ENCODE assay signal across 30 cellular contexts in genomic region chr11:39784873-39785272, GRCh38.
"Had no signal": no experiment of that assay in that cellular context is flagged by ENCODE, and none has a peak within 500 bp of the region (broad histone marks: within the 10 kb centered on the region; RNA-seq: fewer than 3 reads in every experiment).

No MANE protein-coding gene starts in this region.

- H3K36me3 ChIP-seq: adrenal gland, esophagus muscularis mucosa, gastrocnemius medialis had no signal

- DNase-seq: activated CD4-positive, alpha-beta memory T cell treated with anti-CD3 and anti-CD28 coated beads for 36 hours; activated CD4-positive, alpha-beta T cell treated with anti-CD3 and anti-CD28 coated beads for 36 hours; activated CD4-positive, alpha-beta T cell treated with anti-CD3 and anti-CD28 coated beads, Interleukin-2, amount 10 ng/mL, durations not matched to agents 24 days and 14 days; activated CD4-positive, CD25-positive, alpha-beta regulatory T cell; activated CD4-positive, CD25-positive, alpha-beta regulatory T cell treated with anti-CD3 and anti-CD28 coated beads, Interleukin-2, amount 50 U/mL, for 72 hours; activated CD8-positive, alpha-beta memory T cell treated with anti-CD3 and anti-CD28 coated beads, Interleukin-2, amount 10 ng/mL, durations not matched to agents 7 days and 5 days; activated CD8-positive, alpha-beta memory T cell treated with anti-CD3 and anti-CD28 coated beads, Interleukin-2, amount 50 U/mL, for 4 hours; activated CD8-positive, alpha-beta T cell treated with anti-CD3 and anti-CD28 coated beads, Interleukin-2, amount 10 ng/mL, durations not matched to agents 7 days and 5 days; activated effector memory CD4-positive, alpha-beta T cell treated with anti-CD3 and anti-CD28 coated beads, Interleukin-2, amount 50 U/mL, for 16 hours; activated naive CD4-positive, alpha-beta T cell treated with anti-CD3 and anti-CD28 coated beads for 36 hours; activated naive CD8-positive, alpha-beta T cell treated with anti-CD3 and anti-CD28 coated beads for 36 hours; activated naive CD8-positive, alpha-beta T cell treated with anti-CD3 and anti-CD28 coated beads, Interleukin-2, amount 50 U/mL, for 24 hours; activated T-cell treated with anti-CD3 and anti-CD28 coated beads, Interleukin-2, amount 50 U/mL, for 1 hour; activated T-cell treated with anti-CD3 and anti-CD28 coated beads, Interleukin-2, amount 50 U/mL, for 48 hours; adrenal gland; amygdala; cortex of kidney; dermis blood vessel endothelial cell; effector CD4-positive, alpha-beta T cell; effector memory CD8-positive, alpha-beta T cell; erythroblast; foreskin keratinocyte; gastrocnemius medialis; T-helper 2 cell had no signal

- H3K4me3 Mint-ChIP-seq: activated CD4-positive, alpha-beta memory T cell treated with anti-CD3 and anti-CD28 coated beads for 36 hours; activated CD4-positive, alpha-beta T cell treated with anti-CD3 and anti-CD28 coated beads for 36 hours; activated CD4-positive, alpha-beta T cell treated with anti-CD3 and anti-CD28 coated beads, Interleukin-2, amount 10 ng/mL, durations not matched to agents 24 days and 14 days; activated CD8-positive, alpha-beta memory T cell treated with anti-CD3 and anti-CD28 coated beads, Interleukin-2, amount 10 ng/mL, durations not matched to agents 7 days and 5 days; activated CD8-positive, alpha-beta T cell treated with anti-CD3 and anti-CD28 coated beads, Interleukin-2, amount 10 ng/mL, durations not matched to agents 7 days and 5 days; activated naive CD4-positive, alpha-beta T cell treated with anti-CD3 and anti-CD28 coated beads for 36 hours; activated naive CD4-positive, alpha-beta T cell treated with anti-CD3 and anti-CD28 coated beads, Interleukin-2, amount 50 U/mL, for 24 hours; activated naive CD8-positive, alpha-beta T cell treated with anti-CD3 and anti-CD28 coated beads for 36 hours; activated naive CD8-positive, alpha-beta T cell treated with anti-CD3 and anti-CD28 coated beads, Interleukin-2, amount 50 U/mL, for 24 hours; activated T-helper 1 cell treated with anti-CD3 and anti-CD28 coated beads, Interleukin-12 subunit alpha, Interleukin-12 subunit beta, Interleukin-2, Interleukin-4 antibody, amounts not matched to agents 30 ng/mL and 10 ng/mL and 1 ng/mL, durations not matched to agents 14 hours and 24 hours and 36 hours; brain; central memory CD8-positive, alpha-beta T cell; effector memory CD8-positive, alpha-beta T cell had no signal

- ATAC-seq: activated CD4-positive, alpha-beta T cell treated with anti-CD3 and anti-CD28 coated beads for 36 hours; activated CD8-positive, alpha-beta memory T cell treated with anti-CD3 and anti-CD28 coated beads, Interleukin-2, amount 10 ng/mL, durations not matched to agents 7 days and 5 days; activated CD8-positive, alpha-beta T cell treated with anti-CD3 and anti-CD28 coated beads, Interleukin-2, amount 10 ng/mL, durations not matched to agents 7 days and 5 days; activated naive CD8-positive, alpha-beta T cell treated with anti-CD3 and anti-CD28 coated beads, Interleukin-2, amount 50 U/mL, for 24 hours; effector memory CD8-positive, alpha-beta T cell; foreskin keratinocyte; gastrocnemius medialis had no signal

- H3K27ac Mint-ChIP-seq: activated CD4-positive, alpha-beta memory T cell treated with anti-CD3 and anti-CD28 coated beads for 36 hours; activated CD4-positive, alpha-beta T cell treated with anti-CD3 and anti-CD28 coated beads for 36 hours; activated CD4-positive, alpha-beta T cell treated with anti-CD3 and anti-CD28 coated beads, Interleukin-2, amount 10 ng/mL, durations not matched to agents 24 days and 14 days; activated CD8-positive, alpha-beta memory T cell treated with anti-CD3 and anti-CD28 coated beads, Interleukin-2, amount 10 ng/mL, durations not matched to agents 7 days and 5 days; activated CD8-positive, alpha-beta T cell treated with anti-CD3 and anti-CD28 coated beads, Interleukin-2, amount 10 ng/mL, durations not matched to agents 7 days and 5 days; activated naive CD4-positive, alpha-beta T cell treated with anti-CD3 and anti-CD28 coated beads for 36 hours; activated naive CD4-positive, alpha-beta T cell treated with anti-CD3 and anti-CD28 coated beads, Interleukin-2, amount 50 U/mL, for 24 hours; activated naive CD8-positive, alpha-beta T cell treated with anti-CD3 and anti-CD28 coated beads for 36 hours; activated naive CD8-positive, alpha-beta T cell treated with anti-CD3 and anti-CD28 coated beads, Interleukin-2, amount 50 U/mL, for 24 hours; activated T-helper 1 cell treated with anti-CD3 and anti-CD28 coated beads, Interleukin-12 subunit alpha, Interleukin-12 subunit beta, Interleukin-2, Interleukin-4 antibody, amounts not matched to agents 30 ng/mL and 10 ng/mL and 1 ng/mL, durations not matched to agents 14 hours and 24 hours and 36 hours; activated T-helper 2 cell treated with anti-CD3 and anti-CD28 coated beads, Interferon-gamma antibody, Interleukin-2, Interleukin-4, amounts not matched to agents 10 μg/mL and 5 μg/mL and 100 μg/mL, durations not matched to agents 14 hours and 24 hours and 36 hours; brain; effector memory CD8-positive, alpha-beta T cell had no signal

- H3K9me3 Mint-ChIP-seq: activated naive CD4-positive, alpha-beta T cell treated with anti-CD3 and anti-CD28 coated beads for 36 hours; activated naive CD4-positive, alpha-beta T cell treated with anti-CD3 and anti-CD28 coated beads, Interleukin-2, amount 50 U/mL, for 24 hours; brain had no signal

- H3K4me1 ChIP-seq: adrenal gland, esophagus muscularis mucosa, foreskin keratinocyte, gastrocnemius medialis had no signal

- H3K27me3 Mint-ChIP-seq: activated CD4-positive, alpha-beta memory T cell treated with anti-CD3 and anti-CD28 coated beads for 36 hours; activated CD4-positive, alpha-beta T cell treated with anti-CD3 and anti-CD28 coated beads for 36 hours; activated CD4-positive, alpha-beta T cell treated with anti-CD3 and anti-CD28 coated beads, Interleukin-2, amount 10 ng/mL, durations not matched to agents 24 days and 14 days; activated CD8-positive, alpha-beta memory T cell treated with anti-CD3 and anti-CD28 coated beads, Interleukin-2, amount 10 ng/mL, durations not matched to agents 7 days and 5 days; activated naive CD4-positive, alpha-beta T cell treated with anti-CD3 and anti-CD28 coated beads, Interleukin-2, amount 50 U/mL, for 24 hours; activated naive CD8-positive, alpha-beta T cell treated with anti-CD3 and anti-CD28 coated beads for 36 hours; activated naive CD8-positive, alpha-beta T cell treated with anti-CD3 and anti-CD28 coated beads, Interleukin-2, amount 50 U/mL, for 24 hours; brain; central memory CD8-positive, alpha-beta T cell; effector memory CD8-positive, alpha-beta T cell had no signal

- H3K4me1 Mint-ChIP-seq: activated CD4-positive, alpha-beta T cell treated with anti-CD3 and anti-CD28 coated beads for 36 hours; activated CD4-positive, alpha-beta T cell treated with anti-CD3 and anti-CD28 coated beads, Interleukin-2, amount 10 ng/mL, durations not matched to agents 24 days and 14 days; activated CD8-positive, alpha-beta memory T cell treated with anti-CD3 and anti-CD28 coated beads, Interleukin-2, amount 10 ng/mL, durations not matched to agents 7 days and 5 days; activated naive CD4-positive, alpha-beta T cell treated with anti-CD3 and anti-CD28 coated beads, Interleukin-2, amount 50 U/mL, for 24 hours; activated naive CD8-positive, alpha-beta T cell treated with anti-CD3 and anti-CD28 coated beads for 36 hours; activated naive CD8-positive, alpha-beta T cell treated with anti-CD3 and anti-CD28 coated beads, Interleukin-2, amount 50 U/mL, for 24 hours; brain; central memory CD8-positive, alpha-beta T cell had no signal

- H3K4me3 ChIP-seq: adrenal gland, esophagus muscularis mucosa, gastrocnemius medialis had no signal

- H3K27ac ChIP-seq: adrenal gland, esophagus muscularis mucosa, foreskin keratinocyte, gastrocnemius medialis had no signal

- H3K27me3 ChIP-seq: adrenal gland, esophagus muscularis mucosa, foreskin keratinocyte, gastrocnemius medialis had no signal

- H3K36me3 Mint-ChIP-seq: activated CD4-positive, alpha-beta memory T cell treated with anti-CD3 and anti-CD28 coated beads for 36 hours; activated CD8-positive, alpha-beta memory T cell treated with anti-CD3 and anti-CD28 coated beads, Interleukin-2, amount 10 ng/mL, durations not matched to agents 7 days and 5 days; activated naive CD4-positive, alpha-beta T cell treated with anti-CD3 and anti-CD28 coated beads, Interleukin-2, amount 50 U/mL, for 24 hours; activated naive CD8-positive, alpha-beta T cell treated with anti-CD3 and anti-CD28 coated beads for 36 hours; brain had no signal

- H3K9me3 ChIP-seq: adrenal gland, gastrocnemius medialis had no signal
